31 cellular contexts compared by ENCODE assay signal in genomic region chr19:9070066-9070465, GRCh38. TPM values are rescaled to one million over a fixed set of nuclear protein-coding genes. Genes with fewer than 3 reads are reported as not detected.
DNase-seq lines count a peak whose midpoint lies in the region; ATAC-seq and TF ChIP-seq lines count a peak whose summit lies in the region.
"Had no signal": no experiment of that assay in that cellular context is flagged by ENCODE, and none has a peak within 500 bp of the region (broad histone marks: within the 10 kb centered on the region; RNA-seq: fewer than 3 reads in every experiment).

No MANE protein-coding gene starts in this region.

- CTCF ChIA-PET in Panc1 (lab: Charles Lee), result no interaction called here

- H3T11ph ChIP-seq in H9 (ENCODE audit: low read length), result no peak overlapping the region

- in situ Hi-C loops in Panc1 (cut with HindIII; ENCODE audit: low pct_unique_long_range_greater_than_20kb, low sequenced_read_pairs), result no loop called here

- H3K9ac ChIP-seq in H9 (ENCODE audit: extremely low read depth, insufficient read length, low read length), result no peak overlapping the region

- TF ChIP-seq CTCF in H9 (conservative IDR thresholded peaks at IDR 0.05) (no peak), Panc1 (IDR thresholded peaks at IDR 0.05) (no peak), progenitor cell of endocrine pancreas (IDR thresholded peaks at IDR 0.05; ENCODE audit: unreplicated experiment) (no peak)

- H3K27ac Mint-ChIP-seq in H9 (peak overlapping the region; percentile 57 to 94 (median 92)), progenitor cell of endocrine pancreas (peak overlapping the region; percentile 64)
- no peak overlapping the region for H3K27ac Mint-ChIP-seq in activated naive CD8-positive, alpha-beta T cell treated with anti-CD3 and anti-CD28 coated beads for 36 hours
- H3K27ac Mint-ChIP-seq: activated CD8-positive, alpha-beta T cell treated with anti-CD3 and anti-CD28 coated beads for 36 hours; activated naive CD8-positive, alpha-beta T cell treated with anti-CD3 and anti-CD28 coated beads, Interleukin-2, amount 50 U/mL, for 24 hours; brain; CD4-positive, alpha-beta memory T cell; nephron; stimulated activated naive CD8-positive, alpha-beta T cell treated with anti-CD3 and anti-CD28 coated beads, Interleukin-15, Interleukin-2, amounts not matched to agents 100 ng/mL and 50 ng/mL, for 24 hours had no signal

- H3K4me1 ChIP-seq in H9 (ENCODE audit: insufficient read depth, low read length), result peaks cover 4% of the 10 kb centered on the region; the same call in 1 of the 2 replicates
- H3K4me1 ChIP-seq in Panc1 (ENCODE audit: control insufficient read depth, insufficient read depth, low read length), result peaks cover 22% of the 10 kb centered on the region
- H3K4me1 ChIP-seq: pancreas had no signal

- H3K27me3 ChIP-seq in H9 (ENCODE audit: insufficient read depth, low read length), result no peaks in the 10 kb centered on the region
- no peaks in the 10 kb centered on the region for H3K27me3 ChIP-seq in Panc1 (ENCODE audit: control insufficient read depth, insufficient read depth, low read length)
- H3K27me3 ChIP-seq: heart left ventricle, MG63, pancreas, thyroid gland had no signal

- H3K56ac ChIP-seq in H9 (ENCODE audit: insufficient read length, low read depth, low read length), result no peak overlapping the region

- H4K20me1 ChIP-seq in H9 (ENCODE audit: control insufficient read depth, insufficient read depth, insufficient read length), result no peaks in the 10 kb centered on the region

- H3K9me3 Mint-ChIP-seq in H9, result no peaks in the 10 kb centered on the region; a peak in 1 of 5 replicates
- no peaks in the 10 kb centered on the region for H3K9me3 Mint-ChIP-seq in progenitor cell of endocrine pancreas (ENCODE audit: low read depth)
- no peaks in the 10 kb centered on the region for H3K9me3 Mint-ChIP-seq in activated naive CD8-positive, alpha-beta T cell treated with anti-CD3 and anti-CD28 coated beads for 36 hours
- H3K9me3 Mint-ChIP-seq: activated CD8-positive, alpha-beta T cell treated with anti-CD3 and anti-CD28 coated beads for 36 hours; activated naive CD8-positive, alpha-beta T cell treated with anti-CD3 and anti-CD28 coated beads, Interleukin-2, amount 50 U/mL, for 24 hours; CD4-positive, alpha-beta memory T cell; nephron; stimulated activated naive CD8-positive, alpha-beta T cell treated with anti-CD3 and anti-CD28 coated beads, Interleukin-15, Interleukin-2, amounts not matched to agents 100 ng/mL and 50 ng/mL, for 24 hours had no signal

- no peaks in the 10 kb centered on the region for H3K23me2 ChIP-seq in H9 (ENCODE audit: insufficient read length, low read depth, low read length, poor library complexity, severe bottlenecking)

- H3K36me3 ChIP-seq in Panc1 (ENCODE audit: control insufficient read depth, insufficient read depth, low read length), result no peaks in the 10 kb centered on the region
- H3K36me3 ChIP-seq: heart left ventricle, MG63, pancreas, thyroid gland had no signal

- H3K4me3 Mint-ChIP-seq in H9, result peak overlapping the region in 1 of 2 experiments; percentile 5; a peak in 1 of 5 replicates
- H3K4me3 Mint-ChIP-seq in progenitor cell of endocrine pancreas (ENCODE audit: low read depth), result no peak overlapping the region
- H3K4me3 Mint-ChIP-seq in activated naive CD8-positive, alpha-beta T cell treated with anti-CD3 and anti-CD28 coated beads for 36 hours, result no peak overlapping the region
- H3K4me3 Mint-ChIP-seq: activated CD8-positive, alpha-beta T cell treated with anti-CD3 and anti-CD28 coated beads for 36 hours; activated naive CD8-positive, alpha-beta T cell treated with anti-CD3 and anti-CD28 coated beads, Interleukin-2, amount 50 U/mL, for 24 hours; brain; CD4-positive, alpha-beta memory T cell; nephron; stimulated activated naive CD8-positive, alpha-beta T cell treated with anti-CD3 and anti-CD28 coated beads, Interleukin-15, Interleukin-2, amounts not matched to agents 100 ng/mL and 50 ng/mL, for 24 hours had no signal

- H2AK5ac ChIP-seq in H9 (ENCODE audit: insufficient read length, low read length), result no peak overlapping the region

- H3K4me1 Mint-ChIP-seq in H9 (peaks cover 12 to 25% of the 10 kb centered on the region in 2 experiments), progenitor cell of endocrine pancreas (ENCODE audit: low read depth) (peaks cover 9% of the 10 kb centered on the region)
- no peaks in the 10 kb centered on the region for H3K4me1 Mint-ChIP-seq in activated naive CD8-positive, alpha-beta T cell treated with anti-CD3 and anti-CD28 coated beads for 36 hours
- H3K4me1 Mint-ChIP-seq: activated naive CD8-positive, alpha-beta T cell treated with anti-CD3 and anti-CD28 coated beads, Interleukin-2, amount 50 U/mL, for 24 hours; CD4-positive, alpha-beta memory T cell had no signal

- H3K18ac ChIP-seq in H9 (ENCODE audit: insufficient read length, low read depth, low read length), result no peak overlapping the region

- H3K27me3 Mint-ChIP-seq in H9 (ENCODE audit: low read depth), result no peaks in the 10 kb centered on the region
- H3K27me3 Mint-ChIP-seq in progenitor cell of endocrine pancreas, result no peaks in the 10 kb centered on the region
- no peaks in the 10 kb centered on the region for H3K27me3 Mint-ChIP-seq in activated naive CD8-positive, alpha-beta T cell treated with anti-CD3 and anti-CD28 coated beads for 36 hours
- H3K27me3 Mint-ChIP-seq: activated CD8-positive, alpha-beta T cell treated with anti-CD3 and anti-CD28 coated beads for 36 hours; activated naive CD8-positive, alpha-beta T cell treated with anti-CD3 and anti-CD28 coated beads, Interleukin-2, amount 50 U/mL, for 24 hours; stimulated activated naive CD8-positive, alpha-beta T cell treated with anti-CD3 and anti-CD28 coated beads, Interleukin-15, Interleukin-2, amounts not matched to agents 100 ng/mL and 50 ng/mL, for 24 hours had no signal

- no peak overlapping the region for H3K14ac ChIP-seq in H9 (ENCODE audit: insufficient read depth, low read length)

- DNase-seq in H9 (peak; percentile 69), Panc1 (ENCODE audit: low read depth, low spot score) (no peak), iPS DF 19.7 (ENCODE audit: low read depth, low spot score) (peak; percentile 79), progenitor cell of endocrine pancreas (ENCODE audit: low spot score, unreplicated experiment) (no peak)
- DNase-seq in activated naive CD8-positive, alpha-beta T cell treated with anti-CD3 and anti-CD28 coated beads for 36 hours, result no peak
- DNase-seq in stimulated activated CD4-positive, alpha-beta T cell treated with anti-CD3 and anti-CD28 coated beads, Interleukin-4, amount 100 ng/mL, for 4 hours, result no peak
- DNase-seq in effector CD4-positive, alpha-beta T cell, result no peak
- DNase-seq: activated CD4-positive, alpha-beta T cell treated with anti-CD3 and anti-CD28 coated beads for 1 hour; activated CD8-positive, alpha-beta T cell treated with anti-CD3 and anti-CD28 coated beads for 36 hours; activated effector memory CD4-positive, alpha-beta T cell treated with Interleukin-2 at 50 U/mL for 16 hours; activated naive CD8-positive, alpha-beta T cell treated with anti-CD3 and anti-CD28 coated beads, Interleukin-2, amount 50 U/mL, for 24 hours; CD4-positive, alpha-beta memory T cell; DMS153; foreskin fibroblast; GF-D8; heart left ventricle; MG63; NCI-H2107; NCI-H446; pancreas; SIG-M5 had no signal

- H4K8ac ChIP-seq in H9 (replicated peaks; ENCODE audit: insufficient read length, low read depth, low read length), result no peak overlapping the region

- H3K4ac ChIP-seq in H9 (ENCODE audit: low read depth, low read length), result no peak overlapping the region

- H2BK20ac ChIP-seq in H9 (ENCODE audit: low read depth, low read length, poor library complexity, severe bottlenecking), result no peak overlapping the region

- no peaks in the 10 kb centered on the region for H3K79me1 ChIP-seq in H9 (ENCODE audit: insufficient read depth, low read depth, low read length, poor library complexity, severe bottlenecking)

- H2BK15ac ChIP-seq in H9 (ENCODE audit: low read depth, low read length), result no peak overlapping the region

- no peak overlapping the region for H2BK5ac ChIP-seq in H9 (ENCODE audit: insufficient read length, low read length)

- no peaks in the 10 kb centered on the region for H3K9me3 ChIP-seq in H9 (ENCODE audit: control insufficient read depth, low read depth, low read length)
- H3K9me3 ChIP-seq in Panc1 (ENCODE audit: control insufficient read depth, insufficient read depth, low read depth, low read length), result no peaks in the 10 kb centered on the region
- H3K9me3 ChIP-seq: heart left ventricle, MG63, pancreas, thyroid gland had no signal

- H4K5ac ChIP-seq in H9 (ENCODE audit: insufficient read length, low read depth, low read length), result no peak overlapping the region

- no peaks in the 10 kb centered on the region for H3K36me3 Mint-ChIP-seq in H9 (ENCODE audit: insufficient read depth in 1 of 3, low read depth in 3 of 3)
- H3K36me3 Mint-ChIP-seq in progenitor cell of endocrine pancreas (ENCODE audit: insufficient read depth), result no peaks in the 10 kb centered on the region
- H3K36me3 Mint-ChIP-seq in activated naive CD8-positive, alpha-beta T cell treated with anti-CD3 and anti-CD28 coated beads for 36 hours, result no peaks in the 10 kb centered on the region
- H3K36me3 Mint-ChIP-seq: brain; CD4-positive, alpha-beta memory T cell had no signal

- H3K4me3 ChIP-seq in Panc1 (ENCODE audit: low read depth in 2 of 2, low read length in 2 of 2), result no peak overlapping the region
- H3K4me3 ChIP-seq: heart left ventricle, K562, MG63, pancreas, thyroid gland had no signal

- no TSS peak for BruUV-seq in Panc1 (replicated peaks; lab: Mats Ljungman, UMichigan)

- no CpG with 5 or more reads among the region's 5 CpGs for WGBS in H9 (ENCODE audit: extremely low coverage, insufficient read length, low lambda C conversion rate)

- H3K4me2 ChIP-seq in H9 (ENCODE audit: insufficient read depth, insufficient read length, low read length), result no peak overlapping the region

- no peak overlapping the region for H3K23ac ChIP-seq in H9 (ENCODE audit: insufficient read length, low read depth, low read length)

- intact Hi-C loops in Panc1 (cut with micrococcal nuclease; ENCODE audit: unreplicated experiment), result loop anchor here (10.0 kb wide), 2 partner anchors 255 to 415 kb away; no protein-coding TSS in a partner anchor

- no peak overlapping the region for H3K27ac ChIP-seq in H9 (ENCODE audit: insufficient read length, low read depth, low read length)
- peak overlapping the region; percentile 77 for H3K27ac ChIP-seq in Panc1 (ENCODE audit: low read length)
- H3K27ac ChIP-seq: heart left ventricle, pancreas, thyroid gland had no signal

- ATAC-seq in Panc1 (peak; percentile 77), GM18907 (IDR thresholded peaks at IDR 0.05; ENCODE audit: unreplicated experiment) (no peak)
- ATAC-seq: activated CD8-positive, alpha-beta T cell treated with anti-CD3 and anti-CD28 coated beads for 36 hours; activated naive CD8-positive, alpha-beta T cell treated with anti-CD3 and anti-CD28 coated beads, Interleukin-2, amount 50 U/mL, for 24 hours; heart left ventricle; K562; sciatic nerve had no signal

- no peak overlapping the region for H2AFZ ChIP-seq in H9 (ENCODE audit: low read length)

- H4K91ac ChIP-seq in H9 (ENCODE audit: insufficient read length, low read depth, low read length), result no peak overlapping the region

- no peaks in the 10 kb centered on the region for H3K79me2 ChIP-seq in H9 (ENCODE audit: insufficient read depth, low read length)

- H2BK120ac ChIP-seq in H9 (ENCODE audit: low read depth, low read length, poor library complexity, severe bottlenecking), result no peak overlapping the region

- no peak overlapping the region for H2BK12ac ChIP-seq in H9 (ENCODE audit: insufficient read length, low read depth, low read length)

- POLR2A ChIA-PET in Panc1 (lab: Charles Lee), result no interaction called here

RNA-seq across cellular contexts. Expression of gene OR1M1, which starts 16.8 kb away (rescaled TPM):
- total RNA-seq in H9 (2021) (not detected in 2 replicates), Panc1 (2021; ENCODE audit: unreplicated experiment) (not detected), progenitor cell of endocrine pancreas (not detected in 2 replicates)
- polyA plus RNA-seq in Panc1 (2012; ENCODE audit: insufficient read length), result not detected
- not detected for total RNA-seq in activated naive CD8-positive, alpha-beta T cell treated with anti-CD3 and anti-CD28 coated beads for 36 hours
- total RNA-seq: activated CD8-positive, alpha-beta T cell treated with anti-CD3 and anti-CD28 coated beads for 36 hours; CD4-positive, alpha-beta memory T cell; cerebellum; epithelial cell of proximal tubule; heart left ventricle; K562; lower leg skin; pancreas; sciatic nerve; thyroid gland had no signal
- polyA plus RNA-seq: CD4-positive, alpha-beta memory T cell; heart left ventricle; K562; pancreas had no signal

RNA-seq across cellular contexts. Expression of gene OR7G2, which starts 37.2 kb away (rescaled TPM):
- not detected in 2 replicates for total RNA-seq in H9 (2021)
- total RNA-seq in Panc1 (2021; ENCODE audit: unreplicated experiment), result not detected
- not detected for polyA plus RNA-seq in Panc1 (2012; ENCODE audit: insufficient read length)
- not detected in 2 replicates for total RNA-seq in progenitor cell of endocrine pancreas
- not detected for total RNA-seq in activated naive CD8-positive, alpha-beta T cell treated with anti-CD3 and anti-CD28 coated beads for 36 hours
- total RNA-seq: activated CD8-positive, alpha-beta T cell treated with anti-CD3 and anti-CD28 coated beads for 36 hours; CD4-positive, alpha-beta memory T cell; cerebellum; epithelial cell of proximal tubule; heart left ventricle; K562; lower leg skin; pancreas; sciatic nerve; thyroid gland had no signal
- polyA plus RNA-seq: CD4-positive, alpha-beta memory T cell; heart left ventricle; pancreas had no signal

RNA-seq across cellular contexts. Expression of gene OR7G1, which starts 45.5 kb away (rescaled TPM):
- total RNA-seq in H9 (2021) (not detected in 2 replicates), Panc1 (2021; ENCODE audit: unreplicated experiment) (not detected), progenitor cell of endocrine pancreas (not detected in 2 replicates)
- polyA plus RNA-seq in Panc1 (2012; ENCODE audit: insufficient read length), result not detected
- not detected for total RNA-seq in activated naive CD8-positive, alpha-beta T cell treated with anti-CD3 and anti-CD28 coated beads for 36 hours
- total RNA-seq: activated CD8-positive, alpha-beta T cell treated with anti-CD3 and anti-CD28 coated beads for 36 hours; CD4-positive, alpha-beta memory T cell; cerebellum; epithelial cell of proximal tubule; heart left ventricle; K562; lower leg skin; pancreas; sciatic nerve; thyroid gland had no signal
- polyA plus RNA-seq: CD4-positive, alpha-beta memory T cell; heart left ventricle; K562; pancreas had no signal

RNA-seq across cellular contexts. Expression of gene OR7G3, which starts 56.7 kb away (rescaled TPM):
- total RNA-seq in H9 (2021) (not detected in 2 replicates), Panc1 (2021; ENCODE audit: unreplicated experiment) (not detected), progenitor cell of endocrine pancreas (not detected in 2 replicates)
- not detected for polyA plus RNA-seq in Panc1 (2012; ENCODE audit: insufficient read length)
- total RNA-seq in activated naive CD8-positive, alpha-beta T cell treated with anti-CD3 and anti-CD28 coated beads for 36 hours, result not detected
- total RNA-seq: activated CD8-positive, alpha-beta T cell treated with anti-CD3 and anti-CD28 coated beads for 36 hours; CD4-positive, alpha-beta memory T cell; cerebellum; epithelial cell of proximal tubule; heart left ventricle; K562; lower leg skin; pancreas; sciatic nerve; thyroid gland had no signal
- polyA plus RNA-seq: CD4-positive, alpha-beta memory T cell; heart left ventricle; K562; pancreas had no signal

RNA-seq across cellular contexts. Expression of gene MUC16, which starts 59.9 kb away (rescaled TPM):
- total RNA-seq in H9 (2021) (0.22 and 0.29 TPM in 2 replicates), Panc1 (2021; ENCODE audit: unreplicated experiment) (3.4 TPM), progenitor cell of endocrine pancreas (0.31 and 0.43 TPM in 2 replicates)
- polyA plus RNA-seq in Panc1 (2012; ENCODE audit: insufficient read length), result 27.5 TPM
- not detected for total RNA-seq in activated naive CD8-positive, alpha-beta T cell treated with anti-CD3 and anti-CD28 coated beads for 36 hours
- total RNA-seq: activated CD8-positive, alpha-beta T cell treated with anti-CD3 and anti-CD28 coated beads for 36 hours; CD4-positive, alpha-beta memory T cell; cerebellum; K562 had no signal
- polyA plus RNA-seq: CD4-positive, alpha-beta memory T cell; heart left ventricle; K562 had no signal

Comparison
In these comparisons a context has a peak if more than half of its experiments do, and no peak if none do; other contexts are left out.
1. DNase-seq: peak in H9 (single experiment) and iPS DF 19.7 (single experiment); none in Panc1 (single experiment), progenitor cell of endocrine pancreas (single experiment), activated naive CD8-positive, alpha-beta T cell treated with anti-CD3 and anti-CD28 coated beads for 36 hours (single experiment), stimulated activated CD4-positive, alpha-beta T cell treated with anti-CD3 and anti-CD28 coated beads, Interleukin-4, amount 100 ng/mL, for 4 hours (0 of 2) and effector CD4-positive, alpha-beta T cell (single experiment).